ENCODE assay signal across 2 cellular contexts in the genomic region with DNA sequence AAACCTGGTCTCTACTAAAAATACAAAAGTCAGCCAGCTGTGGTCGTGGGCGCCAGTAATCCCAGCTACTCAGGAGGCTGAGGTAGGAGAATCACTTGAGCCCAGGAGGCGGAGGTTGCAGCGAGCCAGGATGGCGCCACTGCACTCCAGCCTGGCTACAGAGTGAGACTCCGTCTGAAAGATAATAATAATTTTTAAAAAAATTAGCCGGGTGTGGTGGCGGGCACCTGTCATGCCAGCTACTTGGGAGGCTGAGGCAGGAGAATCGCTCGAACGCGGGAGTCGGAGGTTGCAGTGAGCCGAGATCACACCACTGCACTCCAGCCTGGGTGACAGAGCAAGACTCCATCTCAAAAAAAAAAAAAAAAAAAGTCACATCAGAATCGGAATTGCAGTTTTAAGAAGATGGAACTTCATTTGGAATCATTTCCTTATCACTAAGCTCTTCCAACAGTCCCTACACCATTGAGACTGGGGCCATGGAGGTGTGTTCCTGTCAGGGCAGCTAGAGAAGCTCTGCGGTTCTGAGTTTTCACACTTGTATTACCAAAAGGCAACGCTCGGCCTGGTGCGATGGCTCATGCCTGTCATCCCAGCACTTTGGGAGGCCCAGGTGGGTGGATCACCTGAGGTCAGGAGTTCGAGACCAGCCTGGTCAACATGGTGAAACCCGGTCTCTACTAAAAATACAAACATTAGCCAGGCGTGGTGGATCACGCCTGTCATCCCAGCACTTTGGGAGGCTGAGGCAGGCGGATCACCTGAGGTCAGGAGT. TPM values are rescaled to one million over a fixed set of nuclear protein-coding genes. Genes with fewer than 3 reads are reported as not detected.
"Had no signal": no experiment of that assay in that cellular context is flagged by ENCODE, and none has a peak within 500 bp of the region (broad histone marks: within the 10 kb centered on the region; RNA-seq: fewer than 3 reads in every experiment).

No MANE protein-coding gene starts in this region.

RNA-seq across cellular contexts. Expression of gene CRLF2, which starts 55.6 kb away (rescaled TPM):
- total RNA-seq: Right ventricle myocardium inferior, RPMI7951 had no signal
